In the genomic region with DNA sequence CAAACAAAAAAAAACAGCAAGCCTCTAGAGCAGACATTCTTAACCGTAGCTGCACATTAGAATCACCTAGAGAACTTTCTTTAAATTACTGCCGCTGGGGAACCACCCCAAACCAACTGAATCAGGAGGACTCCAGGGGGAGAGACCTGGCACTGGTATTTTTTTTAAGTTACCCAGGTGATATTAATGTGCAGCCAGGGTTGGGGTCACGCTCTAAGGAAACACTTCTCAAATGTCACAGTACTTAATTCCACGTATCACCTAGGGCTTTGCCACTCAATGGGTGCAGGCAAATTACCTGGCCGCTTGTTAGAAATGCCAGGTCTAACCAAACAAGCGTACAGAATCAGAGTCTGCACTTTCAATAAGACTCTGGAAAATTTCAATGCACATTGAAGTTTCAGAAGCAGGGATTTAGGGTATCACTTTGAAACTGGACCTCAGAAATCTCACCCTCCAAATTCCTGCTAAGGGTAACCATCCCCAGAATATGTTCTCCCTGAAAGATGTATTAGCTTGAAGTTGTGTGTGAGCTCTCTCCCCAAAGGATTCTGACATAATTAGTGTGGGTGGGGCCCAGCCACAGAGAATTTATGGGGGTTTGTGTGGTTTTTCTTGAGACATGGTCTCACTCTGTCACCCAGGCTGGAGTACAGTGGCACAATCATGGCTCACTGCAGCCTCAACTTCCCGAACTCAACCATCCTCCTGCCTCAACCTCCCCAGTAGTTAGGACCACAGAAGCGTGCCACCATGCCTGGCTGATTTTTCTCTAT, we compare ENCODE assay signal across 32 cellular contexts. TPM values are rescaled to one million over a fixed set of nuclear protein-coding genes. Genes with fewer than 3 reads are reported as not detected.
"Had no signal": no experiment of that assay in that cellular context is flagged by ENCODE, and none has a peak within 500 bp of the region (broad histone marks: within the 10 kb centered on the region; RNA-seq: fewer than 3 reads in every experiment).

No MANE protein-coding gene starts in this region.

- FAIRE-seq: colon, kidney had no signal

- H3K9ac ChIP-seq: parathyroid adenoma had no signal

- H3K79me2 ChIP-seq: parathyroid adenoma had no signal

- H3K4me1 ChIP-seq: breast epithelium, esophagus muscularis mucosa, foreskin keratinocyte, heart left ventricle, parathyroid adenoma, right atrium auricular region, testis, transverse colon, uterus had no signal

- DNase-seq: activated CD4-positive, alpha-beta T cell treated with anti-CD3 and anti-CD28 coated beads for 1 hour; activated CD4-positive, alpha-beta T cell treated with anti-CD3 and anti-CD28 coated beads, Interleukin-2, amount 10 ng/mL, durations not matched to agents 7 days and 5 days; activated CD8-positive, alpha-beta memory T cell treated with anti-CD3 and anti-CD28 coated beads for 24 hours; activated naive CD4-positive, alpha-beta T cell; dermis blood vessel endothelial cell; effector CD4-positive, alpha-beta T cell; foreskin keratinocyte; heart left ventricle; hypothalamus; immature natural killer cell; kidney; left colon; naive thymus-derived CD8-positive, alpha-beta T cell; occipital lobe; stimulated activated CD4-positive, alpha-beta T cell treated with anti-CD3 and anti-CD28 coated beads, Interleukin-1b, Interleukin-23, amount 100 ng/mL, for 48 hours; stimulated activated CD4-positive, alpha-beta T cell treated with anti-CD3 and anti-CD28 coated beads, Interleukin-4, amount 100 ng/mL, for 4 hours; stimulated activated naive CD4-positive, alpha-beta T cell; T-helper 17 cell; T1000; testis; transverse colon; uterus had no signal

- H3K4me2 ChIP-seq: smooth muscle cell had no signal

- H3K27me3 ChIP-seq: foreskin keratinocyte, right atrium auricular region, testis, transverse colon, uterus had no signal

- H3K27ac ChIP-seq: breast epithelium, esophagus muscularis mucosa, foreskin keratinocyte, heart left ventricle, parathyroid adenoma, right atrium auricular region, testis, transverse colon, uterus had no signal

- H2AFZ ChIP-seq: parathyroid adenoma had no signal

- H3K9me3 ChIP-seq: right atrium auricular region, testis, uterus had no signal

- H3K36me3 ChIP-seq: breast epithelium, esophagus muscularis mucosa, heart left ventricle, right atrium auricular region, transverse colon, uterus had no signal

- ATAC-seq: foreskin keratinocyte; heart left ventricle; left colon; naive thymus-derived CD8-positive, alpha-beta T cell; T-helper 17 cell; WTC11 had no signal

- H3K4me3 ChIP-seq: breast epithelium, esophagus muscularis mucosa, heart left ventricle, right atrium auricular region, smooth muscle cell, testis, transverse colon, uterus had no signal

RNA-seq across cellular contexts. Expression of a gene that starts 12.7 kb away (rescaled TPM):
- total RNA-seq: activated CD4-positive, alpha-beta T cell treated with anti-CD3 and anti-CD28 coated beads, Interleukin-2, amount 10 ng/mL, durations not matched to agents 7 days and 5 days; activated naive CD4-positive, alpha-beta T cell treated with anti-CD3 and anti-CD28 coated beads, Interleukin-2, amount 50 U/mL, for 72 hours; dermis blood vessel endothelial cell; esophagus muscularis mucosa; foreskin keratinocyte; heart left ventricle; kidney; naive thymus-derived CD8-positive, alpha-beta T cell; neural crest cell; occipital lobe; pulmonary artery endothelial cell; right atrium auricular region; smooth muscle cell; T-helper 17 cell; testis; WTC11 had no signal
- polyA plus RNA-seq: foreskin keratinocyte; heart left ventricle; immature natural killer cell; naive thymus-derived CD8-positive, alpha-beta T cell; smooth muscle cell had no signal
